8 cellular contexts compared by ENCODE assay signal in genomic region chr5:40736103-40736875, GRCh38. TPM values are rescaled to one million over a fixed set of nuclear protein-coding genes. Genes with fewer than 3 reads are reported as not detected.
A peak's percentile ranks its signal among the peaks of the same experiment; 100 is the strongest.
DNase-seq lines count a peak whose midpoint lies in the region; ATAC-seq and TF ChIP-seq lines count a peak whose summit lies in the region.

No MANE protein-coding gene starts in this region.

- TF ChIP-seq POLR2A in Peyer's patch (IDR thresholded peaks at IDR 0.05), result no peak

- H3K4me3 Mint-ChIP-seq in Calu3 (ENCODE audit: low read depth, unreplicated experiment), result no peak overlapping the region
- H3K4me3 Mint-ChIP-seq in effector memory CD8-positive, alpha-beta T cell, result no peak overlapping the region

- ATAC-seq in effector memory CD8-positive, alpha-beta T cell (replicated peaks), result peak; percentile 81
- ATAC-seq in HG02763 (IDR thresholded peaks at IDR 0.05; ENCODE audit: unreplicated experiment) (no peak), HG03045 (IDR thresholded peaks at IDR 0.05; ENCODE audit: unreplicated experiment) (no peak)

- H3K36me3 ChIP-seq in Peyer's patch, result peaks cover 0 to 17% (median 0%) of the 10 kb centered on the region in 3 donors

- peak overlapping the region; percentile 73 for H3K27ac Mint-ChIP-seq in Calu3 (ENCODE audit: unreplicated experiment)
- H3K27ac Mint-ChIP-seq in effector memory CD8-positive, alpha-beta T cell, result peak overlapping the region in 1 of 2 donors; percentile 15

- peaks cover 29% of the 10 kb centered on the region for H3K4me1 Mint-ChIP-seq in Calu3 (ENCODE audit: low read depth, unreplicated experiment)
- peaks cover 9 to 29% of the 10 kb centered on the region in 2 donors for H3K4me1 Mint-ChIP-seq in effector memory CD8-positive, alpha-beta T cell (ENCODE audit: low read depth in 2 of 2)

- H3K27ac ChIP-seq in Peyer's patch, result no peak overlapping the region

- DNase-seq in Calu3, result peak; percentile 25
- peak; percentile 7 for DNase-seq in GM19238 (ENCODE audit: insufficient read length, low spot score)
- DNase-seq in HS-27A (ENCODE audit: low read depth), result peak; percentile 49
- DNase-seq in Peyer's patch, result no peak
- DNase-seq in effector memory CD8-positive, alpha-beta T cell, result peak; percentile 20 to 33 (median 29)
- peak; percentile 27 for DNase-seq in middle frontal gyrus (ENCODE audit: extremely low spot score, low spot score)

- no peaks in the 10 kb centered on the region for H3K9me3 ChIP-seq in Peyer's patch

- no peaks in the 10 kb centered on the region for H3K27me3 Mint-ChIP-seq in Calu3 (ENCODE audit: unreplicated experiment)
- H3K27me3 Mint-ChIP-seq in effector memory CD8-positive, alpha-beta T cell, result no peaks in the 10 kb centered on the region

- CTCF ChIA-PET in Calu3 (lab: Charles Lee), result no interaction called here

- intact Hi-C loops in Calu3 (cut with micrococcal nuclease; ENCODE audit: unreplicated experiment), result loop anchor here (1.0 to 10.0 kb wide), 3 partner anchors 351 to 1022 kb away; no protein-coding TSS in a partner anchor

- peaks cover 2% of the 10 kb centered on the region for H3K9me3 Mint-ChIP-seq in Calu3 (ENCODE audit: low read depth, unreplicated experiment)
- H3K9me3 Mint-ChIP-seq in effector memory CD8-positive, alpha-beta T cell, result no peaks in the 10 kb centered on the region

- no peaks in the 10 kb centered on the region for H3K36me3 Mint-ChIP-seq in Calu3 (ENCODE audit: insufficient read depth, unreplicated experiment)
- peaks cover 5% of the 10 kb centered on the region for H3K36me3 Mint-ChIP-seq in effector memory CD8-positive, alpha-beta T cell (ENCODE audit: insufficient read depth)

- no peak overlapping the region for H3K4me3 ChIP-seq in Peyer's patch

- peak; percentile 46 for TF ChIP-seq CTCF in Calu3 (IDR thresholded peaks at IDR 0.05; ENCODE audit: unreplicated experiment)
- TF ChIP-seq CTCF in Peyer's patch (IDR thresholded peaks at IDR 0.05), result peak; percentile 20 to 90 (median 78)

- H3K4me1 ChIP-seq in Peyer's patch, result peaks cover 0 to 26% (median 2%) of the 10 kb centered on the region in 4 donors

- BruUV-seq in Calu3 (replicated peaks; lab: Mats Ljungman, UMichigan), result no TSS peak

- H3K27me3 ChIP-seq in Peyer's patch, result no peaks in the 10 kb centered on the region

RNA-seq across cellular contexts. Expression of gene TTC33, which starts 19.5 kb away (rescaled TPM):
- total RNA-seq in Calu3 (2022), result 11.3 and 14.0 TPM in 2 replicates
- 10 to 100 TPM; 11.3 to 19.0 (median 14.9) TPM for total RNA-seq in Peyer's patch

RNA-seq across cellular contexts. Expression of gene PTGER4, which starts 56.6 kb away (rescaled TPM):
- 28.5 and 28.7 TPM in 2 replicates for total RNA-seq in Calu3 (2022)
- 100 to 1,000 TPM in 3 of 4 donors, 10 to 100 TPM in 1; 47.9 to 134 (median 116) TPM for total RNA-seq in Peyer's patch

Comparison
In these comparisons a context has a peak if more than half of its experiments do, and no peak if none do; other contexts are left out.
1. DNase-seq: peak in Calu3 (single experiment), GM19238 (single experiment), HS-27A (single experiment), effector memory CD8-positive, alpha-beta T cell (3 of 3) and middle frontal gyrus (single experiment); none in Peyer's patch (0 of 3).